ENCODE assay signal across 1 cellular context in genomic region chr12:50074936-50075807, GRCh38.
TF ChIP-seq lines count a peak whose summit lies in the region.

No MANE protein-coding gene starts in this region.

TF ChIP-seq in HepG2, 621 proteins besides CTCF, POLR2A, EP300 and RAD21 (continued from another document and continues in another):
- no peak for TF ChIP-seq DBP (CRISPR knock-in tag; IDR thresholded peaks at IDR 0.05; ENCODE audit: not compliant biosample characterization)
- no peak for TF ChIP-seq ATF5 (CRISPR knock-in tag; IDR thresholded peaks at IDR 0.05; ENCODE audit: low read depth)
- no peak for TF ChIP-seq ZNF225 (CRISPR knock-in tag; IDR thresholded peaks at IDR 0.05)
- no peak for TF ChIP-seq ZNF513 (CRISPR knock-in tag; conservative IDR thresholded peaks at IDR 0.05)
- no peak for TF ChIP-seq NFATC3 (CRISPR knock-in tag; IDR thresholded peaks at IDR 0.05)
- TF ChIP-seq ZNF138 (CRISPR knock-in tag; IDR thresholded peaks at IDR 0.05; ENCODE audit: low read depth), result no peak
- TF ChIP-seq ZGPAT (CRISPR knock-in tag; IDR thresholded peaks at IDR 0.05), result peak; percentile 51
- peak; percentile 91; the same call in 1 of the 2 replicates for TF ChIP-seq RFXAP (CRISPR knock-in tag; IDR thresholded peaks at IDR 0.05; ENCODE audit: borderline replicate concordance)
- no peak for TF ChIP-seq NR1H2 (CRISPR knock-in tag; IDR thresholded peaks at IDR 0.05; ENCODE audit: borderline replicate concordance, low read depth)
- no peak for TF ChIP-seq IRF9 (CRISPR knock-in tag; IDR thresholded peaks at IDR 0.05; ENCODE audit: borderline replicate concordance)
- TF ChIP-seq ZNF790 (CRISPR knock-in tag; IDR thresholded peaks at IDR 0.05; ENCODE audit: borderline replicate concordance), result no peak
- TF ChIP-seq THYN1 (CRISPR knock-in tag; IDR thresholded peaks at IDR 0.05; ENCODE audit: borderline replicate concordance, low read depth), result no peak
- TF ChIP-seq MAFG (CRISPR knock-in tag; IDR thresholded peaks at IDR 0.05), result no peak
- TF ChIP-seq EZH2 (conservative IDR thresholded peaks at IDR 0.05; ENCODE audit: low read depth, low read length), result no peak
- no peak for TF ChIP-seq HES4 (CRISPR knock-in tag; IDR thresholded peaks at IDR 0.05; ENCODE audit: borderline replicate concordance)
- TF ChIP-seq MAFF (IDR thresholded peaks at IDR 0.05; ENCODE audit: low read depth, low read length), result no peak
- TF ChIP-seq CHD2 (IDR thresholded peaks at IDR 0.05; ENCODE audit: low read depth, low read length), result no peak; the same call in 1 of the 2 replicates
- TF ChIP-seq HMG20B (CRISPR knock-in tag; conservative IDR thresholded peaks at IDR 0.05), result no peak
- TF ChIP-seq ZNF678 (CRISPR knock-in tag; IDR thresholded peaks at IDR 0.05), result no peak
- peak; percentile 85 to 89 for TF ChIP-seq HMGXB4 (CRISPR knock-in tag; IDR thresholded peaks at IDR 0.05; ENCODE audit: borderline replicate concordance in 1 of 2, low read depth in 1 of 2)
- TF ChIP-seq TBX3 (IDR thresholded peaks at IDR 0.05; ENCODE audit: borderline replicate concordance), result no peak
- no peak for TF ChIP-seq NFRKB (IDR thresholded peaks at IDR 0.05)
- TF ChIP-seq RXRB (CRISPR knock-in tag; IDR thresholded peaks at IDR 0.05; ENCODE audit: borderline replicate concordance), result no peak; the same call in 1 of the 2 replicates
- no peak; the same call in 1 of the 2 replicates for TF ChIP-seq SOX5 (CRISPR knock-in tag; IDR thresholded peaks at IDR 0.05; ENCODE audit: borderline replicate concordance)
- no peak for TF ChIP-seq EED (CRISPR knock-in tag; IDR thresholded peaks at IDR 0.05)
- TF ChIP-seq CHCHD3 (CRISPR knock-in tag; IDR thresholded peaks at IDR 0.05), result no peak
- TF ChIP-seq ZSCAN5A (CRISPR knock-in tag; IDR thresholded peaks at IDR 0.05; ENCODE audit: borderline replicate concordance), result no peak
- TF ChIP-seq SNRNP70 (IDR thresholded peaks at IDR 0.05; ENCODE audit: low read depth, low read length), result no peak
- TF ChIP-seq NR2C2 (CRISPR knock-in tag; IDR thresholded peaks at IDR 0.05; ENCODE audit: borderline replicate concordance), result peak; percentile 41; the same call in 1 of the 2 replicates
- TF ChIP-seq RAD51 (IDR thresholded peaks at IDR 0.05; ENCODE audit: borderline replicate concordance), result no peak
- 0 out of 2 replicates have a peak, but pooled peaks have one; percentile 28 for TF ChIP-seq ZNF557 (CRISPR knock-in tag; IDR thresholded peaks at IDR 0.05)
- TF ChIP-seq NCOA2 (CRISPR knock-in tag; IDR thresholded peaks at IDR 0.05), result no peak
- no peak for TF ChIP-seq PRDM15 (CRISPR knock-in tag; IDR thresholded peaks at IDR 0.05)
- no peak for TF ChIP-seq ZBTB43 (CRISPR knock-in tag; conservative IDR thresholded peaks at IDR 0.05)
- TF ChIP-seq ZSCAN20 (CRISPR knock-in tag; IDR thresholded peaks at IDR 0.05; ENCODE audit: borderline replicate concordance), result 0 out of 2 replicates have a peak, but pooled peaks have one; percentile 57
- TF ChIP-seq PPARG (CRISPR knock-in tag; conservative IDR thresholded peaks at IDR 0.05), result 0 out of 2 replicates have a peak, but pooled peaks have one; percentile 11
- no peak for TF ChIP-seq GLMP (CRISPR knock-in tag; IDR thresholded peaks at IDR 0.05; ENCODE audit: borderline replicate concordance)
- TF ChIP-seq ZMYM4 (CRISPR knock-in tag; IDR thresholded peaks at IDR 0.05), result 0 out of 2 replicates have a peak, but pooled peaks have one; percentile 17
- TF ChIP-seq ZNF724P (CRISPR knock-in tag; IDR thresholded peaks at IDR 0.05; ENCODE audit: borderline replicate concordance), result no peak
- no peak for TF ChIP-seq GATA4 (IDR thresholded peaks at IDR 0.05; ENCODE audit: borderline replicate concordance, low read depth)
- no peak for TF ChIP-seq ZNF432 (CRISPR knock-in tag; IDR thresholded peaks at IDR 0.05; ENCODE audit: borderline replicate concordance)
- no peak for TF ChIP-seq TAF15 (IDR thresholded peaks at IDR 0.05; ENCODE audit: low read depth, low read length, poor library complexity, severe bottlenecking)
- TF ChIP-seq ZNF562 (CRISPR knock-in tag; IDR thresholded peaks at IDR 0.05; ENCODE audit: borderline replicate concordance), result no peak
- no peak for TF ChIP-seq KLF15 (CRISPR knock-in tag; IDR thresholded peaks at IDR 0.05; ENCODE audit: borderline replicate concordance)
- TF ChIP-seq ATF3 (CRISPR knock-in tag; IDR thresholded peaks at IDR 0.05), result no peak
- TF ChIP-seq TCF7 (IDR thresholded peaks at IDR 0.05; ENCODE audit: low read depth), result no peak
- no peak for TF ChIP-seq NKX3-1 (CRISPR knock-in tag; IDR thresholded peaks at IDR 0.05)
- no peak for TF ChIP-seq MBD4 (IDR thresholded peaks at IDR 0.05; ENCODE audit: borderline replicate concordance, low read length)
- TF ChIP-seq GRHL1 (CRISPR knock-in tag; conservative IDR thresholded peaks at IDR 0.05), result no peak
- TF ChIP-seq SIX1 (CRISPR knock-in tag; IDR thresholded peaks at IDR 0.05; ENCODE audit: borderline replicate concordance), result no peak
